33 cellular contexts compared by ENCODE assay signal in the genomic region with DNA sequence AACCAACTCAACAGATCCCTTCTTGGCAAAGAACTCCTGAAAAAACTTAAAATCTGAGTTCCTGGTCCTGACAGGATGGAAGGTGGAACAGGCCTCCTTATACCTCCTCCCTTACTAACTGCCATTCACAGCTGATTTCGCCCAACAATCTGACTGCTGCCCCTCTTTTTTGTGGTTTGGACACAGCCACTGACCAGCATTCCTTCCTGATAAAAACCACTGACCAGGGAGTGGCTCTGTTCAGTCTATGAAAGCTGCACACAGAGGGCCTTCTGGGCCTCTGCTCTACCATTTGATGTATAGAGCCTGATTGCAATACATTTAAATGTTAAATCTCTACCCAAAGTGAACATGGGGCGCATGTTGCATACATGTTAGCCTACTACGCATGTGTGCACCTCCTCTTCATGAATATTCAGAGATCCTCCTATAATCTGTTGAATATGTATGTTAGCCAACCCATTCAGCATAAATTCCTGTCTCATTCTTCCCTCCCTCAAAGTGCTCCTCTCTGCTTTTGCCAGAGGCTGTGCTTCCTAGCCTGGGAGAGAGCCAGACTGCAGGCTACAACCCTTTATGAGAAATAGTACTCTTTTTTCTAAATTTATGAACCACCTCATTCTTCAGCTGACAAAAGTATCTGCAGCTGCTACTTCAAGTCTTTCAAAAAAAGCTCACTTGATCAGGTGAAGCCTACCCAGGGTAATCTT.
"Had no signal": no experiment of that assay in that cellular context is flagged by ENCODE, and none has a peak within 500 bp of the region (broad histone marks: within the 10 kb centered on the region; RNA-seq: fewer than 3 reads in every experiment).

No MANE protein-coding gene starts in this region.

- H3K4me1 Mint-ChIP-seq: activated CD4-positive, alpha-beta memory T cell treated with anti-CD3 and anti-CD28 coated beads, Interleukin-2, amount 10 ng/mL, durations not matched to agents 7 days and 5 days; activated CD4-positive, alpha-beta T cell treated with anti-CD3 and anti-CD28 coated beads, Interleukin-2, amount 10 ng/mL, durations not matched to agents 7 days and 5 days; activated T-helper 17 cell treated with anti-CD3 and anti-CD28 coated beads, Interleukin-2, amount 50 U/mL, for 72 hours; central memory CD8-positive, alpha-beta T cell; natural killer cell had no signal

- H3K9me3 ChIP-seq: esophagus squamous epithelium, ovary, right lobe of liver, vagina had no signal

- H3K36me3 ChIP-seq: esophagus squamous epithelium, ovary, right lobe of liver, vagina, WERI-Rb-1 had no signal

- H3K4me3 ChIP-seq: esophagus squamous epithelium, ovary, right lobe of liver, skin epidermis, vagina had no signal

- ATAC-seq: activated T-cell treated with anti-CD3 and anti-CD28 coated beads, Interleukin-2, amount 50 U/mL, for 4 hours; activated T-helper 17 cell treated with anti-CD3 and anti-CD28 coated beads, Interleukin-2, amount 50 U/mL, for 72 hours; left cardiac atrium; natural killer cell; right lobe of liver had no signal

- H3K27ac ChIP-seq: epithelial cell of prostate, esophagus squamous epithelium, ovary, right lobe of liver, skin epidermis, vagina, WERI-Rb-1 had no signal

- H3K27ac Mint-ChIP-seq: activated CD4-positive, alpha-beta memory T cell treated with anti-CD3 and anti-CD28 coated beads, Interleukin-2, amount 10 ng/mL, durations not matched to agents 7 days and 5 days; activated CD4-positive, alpha-beta T cell treated with anti-CD3 and anti-CD28 coated beads, Interleukin-2, amount 10 ng/mL, durations not matched to agents 7 days and 5 days; activated T-helper 17 cell treated with anti-CD3 and anti-CD28 coated beads, Interleukin-2, amount 50 U/mL, for 72 hours; dendritic cell treated with granulocyte-macrophage colony-stimulating factor and Interleukin-4, amounts not matched to agents 40 ng/mL and 50 ng/mL, for 4 days; natural killer cell; progenitor cell of endocrine pancreas; stimulated activated naive CD8-positive, alpha-beta T cell treated with anti-CD3 and anti-CD28 coated beads, Interleukin-15, Interleukin-2, amounts not matched to agents 100 ng/mL and 50 ng/mL, for 24 hours; T-helper 1 cell treated with Interleukin-12 subunit alpha and Interleukin-12 subunit beta and Interleukin-4 antibody, amounts not matched to agents 30 μg/mL and 1 μg/mL, for 36 hours; type B pancreatic cell had no signal

- H3K9me3 Mint-ChIP-seq: activated CD4-positive, alpha-beta memory T cell treated with anti-CD3 and anti-CD28 coated beads, Interleukin-2, amount 10 ng/mL, durations not matched to agents 7 days and 5 days; activated CD4-positive, alpha-beta T cell treated with anti-CD3 and anti-CD28 coated beads, Interleukin-2, amount 10 ng/mL, durations not matched to agents 7 days and 5 days; activated T-cell treated with anti-CD3 and anti-CD28 coated beads, Interleukin-2, amount 50 U/mL, for 4 hours; activated T-helper 17 cell treated with anti-CD3 and anti-CD28 coated beads, Interleukin-2, amount 50 U/mL, for 72 hours; stimulated activated naive CD8-positive, alpha-beta T cell treated with anti-CD3 and anti-CD28 coated beads, Interleukin-15, Interleukin-2, amounts not matched to agents 100 ng/mL and 50 ng/mL, for 24 hours; T-helper 1 cell treated with Interleukin-12 subunit alpha and Interleukin-12 subunit beta and Interleukin-4 antibody, amounts not matched to agents 30 μg/mL and 1 μg/mL, for 36 hours; type B pancreatic cell had no signal

- FAIRE-seq: bronchial epithelial cell, endometrium, frontal cortex, keratinocyte had no signal

- DNase-seq: activated CD4-positive, alpha-beta memory T cell treated with anti-CD3 and anti-CD28 coated beads, Interleukin-2, amount 10 ng/mL, durations not matched to agents 7 days and 5 days; activated CD4-positive, alpha-beta T cell treated with anti-CD3 and anti-CD28 coated beads, Interleukin-2, amount 10 ng/mL, durations not matched to agents 7 days and 5 days; activated CD4-positive, CD25-positive, alpha-beta regulatory T cell treated with anti-CD3 and anti-CD28 coated beads, Interleukin-2, amount 50 U/mL, for 72 hours; activated gamma-delta T cell treated with Interleukin-2 at 50 U/mL for 16 hours; activated naive CD4-positive, alpha-beta T cell treated with anti-CD3 and anti-CD28 coated beads, Interleukin-2, amount 50 U/mL, for 16 hours; activated T-cell treated with anti-CD3 and anti-CD28 coated beads, Interleukin-2, amount 50 U/mL, for 4 hours; amygdala; effector CD4-positive, alpha-beta T cell; esophagus squamous epithelium; left cardiac atrium; midbrain; natural killer cell; ovary; right lobe of liver; stimulated activated CD4-positive, alpha-beta T cell treated with anti-CD3 and anti-CD28 coated beads, Interleukin-12 subunit alpha, Interleukin-12 subunit beta, amount 100 ng/mL, for 4 hours; stimulated activated CD4-positive, alpha-beta T cell treated with anti-CD3 and anti-CD28 coated beads, Interleukin-4, amount 100 ng/mL, for 1 hour; substantia nigra; T1000; WERI-Rb-1 had no signal

- H3K4me3 Mint-ChIP-seq: activated CD4-positive, alpha-beta memory T cell treated with anti-CD3 and anti-CD28 coated beads, Interleukin-2, amount 10 ng/mL, durations not matched to agents 7 days and 5 days; activated CD4-positive, alpha-beta T cell treated with anti-CD3 and anti-CD28 coated beads, Interleukin-2, amount 10 ng/mL, durations not matched to agents 7 days and 5 days; activated T-cell treated with anti-CD3 and anti-CD28 coated beads, Interleukin-2, amount 50 U/mL, for 4 hours; activated T-helper 17 cell treated with anti-CD3 and anti-CD28 coated beads, Interleukin-2, amount 50 U/mL, for 72 hours; central memory CD8-positive, alpha-beta T cell; dendritic cell treated with granulocyte-macrophage colony-stimulating factor and Interleukin-4, amounts not matched to agents 40 ng/mL and 50 ng/mL, for 4 days; natural killer cell; stimulated activated naive CD8-positive, alpha-beta T cell treated with anti-CD3 and anti-CD28 coated beads, Interleukin-15, Interleukin-2, amounts not matched to agents 100 ng/mL and 50 ng/mL, for 24 hours; T-helper 1 cell treated with Interleukin-12 subunit alpha and Interleukin-12 subunit beta and Interleukin-4 antibody, amounts not matched to agents 30 μg/mL and 1 μg/mL, for 36 hours; type B pancreatic cell had no signal

- H3K27me3 ChIP-seq: esophagus squamous epithelium, ovary, right lobe of liver, vagina had no signal

- H3K27me3 Mint-ChIP-seq: activated CD4-positive, alpha-beta memory T cell treated with anti-CD3 and anti-CD28 coated beads, Interleukin-2, amount 10 ng/mL, durations not matched to agents 7 days and 5 days; activated CD4-positive, alpha-beta T cell treated with anti-CD3 and anti-CD28 coated beads, Interleukin-2, amount 10 ng/mL, durations not matched to agents 7 days and 5 days; central memory CD8-positive, alpha-beta T cell; dendritic cell treated with granulocyte-macrophage colony-stimulating factor and Interleukin-4, amounts not matched to agents 40 ng/mL and 50 ng/mL, for 4 days; progenitor cell of endocrine pancreas; stimulated activated naive CD8-positive, alpha-beta T cell treated with anti-CD3 and anti-CD28 coated beads, Interleukin-15, Interleukin-2, amounts not matched to agents 100 ng/mL and 50 ng/mL, for 24 hours; type B pancreatic cell had no signal

- H3K36me3 Mint-ChIP-seq: natural killer cell, type B pancreatic cell had no signal

- H3K4me1 ChIP-seq: esophagus squamous epithelium, right lobe of liver, vagina had no signal
